30 cellular contexts compared by ENCODE assay signal in the genomic region with DNA sequence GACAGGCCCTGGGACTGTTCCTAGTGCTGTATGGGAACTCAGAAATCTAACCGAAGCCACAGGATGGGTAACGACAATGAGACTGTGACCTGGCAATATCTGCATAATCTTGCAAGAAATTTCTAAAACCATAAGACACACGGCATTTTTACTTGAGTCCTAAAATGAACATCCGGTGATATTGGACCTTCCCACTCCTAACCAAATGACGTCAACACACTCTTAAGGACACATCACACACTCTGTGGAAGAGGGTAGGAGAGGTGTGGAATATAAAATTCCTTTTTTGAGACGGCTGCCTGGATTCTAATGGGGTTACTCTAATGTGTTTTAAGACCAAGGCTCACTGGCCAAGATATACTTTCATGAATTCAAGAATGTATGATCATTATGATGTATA.
"Had no signal": no experiment of that assay in that cellular context is flagged by ENCODE, and none has a peak within 500 bp of the region (broad histone marks: within the 10 kb centered on the region; RNA-seq: fewer than 3 reads in every experiment).

No MANE protein-coding gene starts in this region.

- H3K36me3 ChIP-seq: neural progenitor cell, ovary, spleen, thoracic aorta, thyroid gland, tibial nerve, upper lobe of left lung, vagina had no signal

- DNase-seq: naive thymus-derived CD8-positive, alpha-beta T cell; nephron progenitor cell; occipital lobe; ovary; posterior cingulate gyrus; psoas muscle; right cardiac atrium; spleen; stimulated activated CD4-positive, alpha-beta T cell treated with anti-CD3 and anti-CD28 coated beads, Interleukin-12 subunit alpha, Interleukin-12 subunit beta, amount 100 ng/mL, for 4 hours; stimulated activated CD4-positive, alpha-beta T cell treated with anti-CD3 and anti-CD28 coated beads, Interleukin-1b, Interleukin-23, amount 100 ng/mL, for 48 hours; stimulated activated CD4-positive, alpha-beta T cell treated with anti-CD3 and anti-CD28 coated beads, Interleukin-4, amount 100 ng/mL, for 1 hour; stimulated activated CD4-positive, alpha-beta T cell treated with anti-CD3 and anti-CD28 coated beads, Interleukin-4, amount 100 ng/mL, for 4 hours; stimulated activated CD8-positive, alpha-beta memory T cell treated with anti-CD3 and anti-CD28 coated beads, Interleukin-4, amount 100 ng/mL, for 48 hours; stimulated activated naive CD4-positive, alpha-beta T cell; stimulated activated naive CD8-positive, alpha-beta T cell treated with anti-CD3 and anti-CD28 coated beads, Interleukin-15, amount 100 ng/mL, for 72 hours; stimulated activated naive CD8-positive, alpha-beta T cell treated with anti-CD3 and anti-CD28 coated beads, Interleukin-15, Interleukin-2, amounts not matched to agents 100 U/mL and 50 U/mL, for 24 hours; thyroid gland; trophoblast cell; upper lobe of left lung had no signal

- H3K9ac ChIP-seq: neural progenitor cell, parathyroid adenoma had no signal

- ATAC-seq: naive thymus-derived CD8-positive, alpha-beta T cell; natural killer cell treated with Interleukin-12 subunit alpha and Interleukin-12 subunit beta and Interleukin-15 and Interleukin-18, amount 100 ng/mL, for 72 hours; psoas muscle; sciatic nerve; stimulated activated memory B cell treated with anti-CD40 and anti-IgM and Interleukin-4, amounts not matched to agents 10 μg/mL and 1 μg/mL and 100 μg/mL, for 72 hours; stimulated activated naive CD8-positive, alpha-beta T cell treated with anti-CD3 and anti-CD28 coated beads, Interleukin-15, Interleukin-2, amounts not matched to agents 100 U/mL and 50 U/mL, for 24 hours had no signal

- H3K79me2 ChIP-seq: parathyroid adenoma had no signal

- H3K27me3 ChIP-seq: neural progenitor cell, ovary, spleen, thyroid gland, tibial nerve, upper lobe of left lung, vagina had no signal

- H3K4me3 ChIP-seq: neural progenitor cell, ovary, psoas muscle, skin epidermis, smooth muscle cell, spleen, thoracic aorta, thyroid gland, tibial nerve, upper lobe of left lung, vagina had no signal

- H3K9me3 ChIP-seq: ovary, psoas muscle, spleen, thoracic aorta, thyroid gland, tibial nerve, upper lobe of left lung, vagina had no signal

- H3K27ac ChIP-seq: neural progenitor cell, ovary, parathyroid adenoma, psoas muscle, skin epidermis, spleen, thoracic aorta, thyroid gland, tibial nerve, upper lobe of left lung, vagina had no signal

- FAIRE-seq: urothelium cell line had no signal

- H3K4me2 ChIP-seq: neural progenitor cell, smooth muscle cell had no signal

- H2AFZ ChIP-seq: neural progenitor cell, parathyroid adenoma had no signal

- H3K4me1 ChIP-seq: parathyroid adenoma, psoas muscle, spleen, thyroid gland, tibial nerve, upper lobe of left lung, vagina had no signal
